Comparison of ENCODE assay signal across 1 cellular context in genomic region chr12:132452596-132453350, GRCh38.
TF ChIP-seq lines count a peak whose summit lies in the region.

No MANE protein-coding gene starts in this region.

TF ChIP-seq in H1, 55 proteins besides CTCF, POLR2A, EP300 and RAD21:
- TF ChIP-seq ASH2L (IDR thresholded peaks at IDR 0.05; ENCODE audit: low read length) (no peak), FOSL1 (IDR thresholded peaks at IDR 0.05; ENCODE audit: insufficient read depth, low read depth, low read length) (no peak), KDM5A (IDR thresholded peaks at IDR 0.05; ENCODE audit: low read length) (no peak), CHD1 (IDR thresholded peaks at IDR 0.05; ENCODE audit: low read depth, low read length) (no peak), TCF12 (IDR thresholded peaks at IDR 0.05; ENCODE audit: low read depth, low read length) (no peak), SRF (IDR thresholded peaks at IDR 0.05; ENCODE audit: low read depth, low read length) (no peak), E2F6 (IDR thresholded peaks at IDR 0.05) (peak; percentile 20; the same call in 1 of the 2 replicates), ZNF274 (IDR thresholded peaks at IDR 0.05; ENCODE audit: borderline replicate concordance, extremely low read depth, low read length) (no peak), CBX5 (IDR thresholded peaks at IDR 0.05; ENCODE audit: low read depth, low read length) (no peak)
